1 cellular context compared by ENCODE assay signal in genomic region chr18:36440614-36441013, GRCh38.
TF ChIP-seq lines count a peak whose summit lies in the region.

No MANE protein-coding gene starts in this region.

TF ChIP-seq in SK-N-SH, 30 proteins besides CTCF, POLR2A, EP300 and RAD21 (continued from another document):
- TF ChIP-seq REST (IDR thresholded peaks at IDR 0.05; ENCODE audit: low read depth, low read length) (no peak), MXI1 (IDR thresholded peaks at IDR 0.05; ENCODE audit: low read depth, low read length) (peak; percentile 69), SMC3 (IDR thresholded peaks at IDR 0.05; ENCODE audit: low read depth, low read length) (no peak), MAX (IDR thresholded peaks at IDR 0.05; ENCODE audit: low read depth) (peak; percentile 36; the same call in 1 of the 2 replicates), YY1 (IDR thresholded peaks at IDR 0.05; ENCODE audit: low read depth) (no peak), SIN3A (IDR thresholded peaks at IDR 0.05; ENCODE audit: borderline replicate concordance, low read depth, low read length) (no peak), TEAD4 (IDR thresholded peaks at IDR 0.05; ENCODE audit: borderline replicate concordance, insufficient read depth) (peak; percentile 82; the same call in 1 of the 2 replicates), GATA2 (CRISPR knock-in tag; IDR thresholded peaks at IDR 0.05) (peak; percentile 88), MEF2A (IDR thresholded peaks at IDR 0.05; ENCODE audit: borderline replicate concordance, low read depth) (no peak), RXRA (IDR thresholded peaks at IDR 0.05; ENCODE audit: borderline replicate concordance, low read depth) (no peak), RFX5 (IDR thresholded peaks at IDR 0.05; ENCODE audit: low read length) (no peak), CHD2 (IDR thresholded peaks at IDR 0.05; ENCODE audit: low read length, partially characterized antibody) (peak; percentile 30), TAF1 (IDR thresholded peaks at IDR 0.05; ENCODE audit: borderline replicate concordance, low read depth, low read length) (no peak), NFIC (IDR thresholded peaks at IDR 0.05; ENCODE audit: borderline replicate concordance) (peak; percentile 72), GABPA (IDR thresholded peaks at IDR 0.05; ENCODE audit: low read depth) (no peak), RCOR1 (IDR thresholded peaks at IDR 0.05; ENCODE audit: low read length) (peak; percentile 84)
